Comparison of ENCODE assay signal across 9 cellular contexts in the genomic region with DNA sequence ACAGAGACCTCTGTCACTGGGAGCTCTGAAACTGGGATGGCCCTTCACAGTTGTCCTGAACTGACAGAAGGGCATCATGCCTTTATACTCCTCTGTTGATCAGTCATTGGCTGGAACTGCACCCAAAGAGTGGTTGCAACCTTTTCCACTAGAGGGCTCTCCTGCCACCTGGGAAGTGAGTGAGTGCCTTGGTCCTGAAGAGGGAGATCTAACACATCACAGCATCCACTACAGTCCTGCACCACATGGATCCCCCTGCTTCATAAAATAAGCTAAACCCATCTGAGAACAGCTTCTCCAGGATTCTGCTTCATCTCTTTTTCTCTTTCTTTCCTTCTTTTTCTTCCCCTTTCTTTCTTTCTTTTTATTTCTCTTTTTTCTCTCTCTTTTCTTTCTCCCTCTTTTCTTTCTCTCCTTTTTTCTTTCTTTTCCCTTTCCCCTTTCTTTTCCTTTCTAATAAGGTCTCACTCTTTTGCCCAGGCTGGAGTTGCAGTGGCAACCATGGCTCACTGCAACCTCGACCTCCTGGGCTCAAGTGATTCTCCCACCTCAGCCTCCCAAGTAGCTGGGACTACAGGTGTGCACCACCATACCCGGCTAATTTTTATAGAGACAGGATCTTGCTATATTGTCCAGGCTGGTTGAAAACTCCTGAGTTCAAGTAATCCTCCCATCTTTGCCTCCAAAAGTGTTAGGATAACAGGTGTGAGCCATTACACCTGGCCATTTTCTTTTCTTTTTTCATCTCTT. TPM values are rescaled to one million over a fixed set of nuclear protein-coding genes. Genes with fewer than 3 reads are reported as not detected.
A peak's percentile ranks its signal among the peaks of the same experiment; 100 is the strongest.
DNase-seq lines count a peak whose midpoint lies in the region; ATAC-seq and TF ChIP-seq lines count a peak whose summit lies in the region.
"Had no signal": no experiment of that assay in that cellular context is flagged by ENCODE, and none has a peak within 500 bp of the region (broad histone marks: within the 10 kb centered on the region; RNA-seq: fewer than 3 reads in every experiment).

No MANE protein-coding gene starts in this region.

- POLR2A ChIA-PET in CD4-positive, alpha-beta memory T cell (lab: Charles Lee; ENCODE audit: partially characterized antibody): no interaction called here

- peak; percentile 46 to 61 (median 52) for DNase-seq in CD4-positive, alpha-beta memory T cell
- DNase-seq in GM19240 (ENCODE audit: insufficient read length, low spot score) (peak; percentile 67), NOMO-1 treated with dmso at 0.1 percent for 144 hours (lab: John Stamatoyannopoulos, UW; ENCODE audit: unreplicated experiment) (peak; percentile 42), esophagus muscularis mucosa (ENCODE audit: extremely low spot score) (no peak), osteoblast (ENCODE audit: insufficient read length, low spot score, missing footprints) (no peak), type B pancreatic cell (ENCODE audit: extremely low spot score, unreplicated experiment) (peak; percentile 68)
- DNase-seq in activated CD8-positive, alpha-beta memory T cell treated with anti-CD3 and anti-CD28 coated beads, Interleukin-2, amount 10 ng/mL, durations not matched to agents 7 days and 5 days: peak; percentile 75

- no peaks in the 10 kb centered on the region for H3K9me3 ChIP-seq in CD4-positive, alpha-beta memory T cell (ENCODE audit: control insufficient read depth in 1 of 2, low read length in 2 of 2)
- H3K9me3 ChIP-seq in esophagus muscularis mucosa (no peaks in the 10 kb centered on the region), osteoblast (ENCODE audit: low read depth, low read length) (no peaks in the 10 kb centered on the region)

- H3K4me1 Mint-ChIP-seq in CD4-positive, alpha-beta memory T cell: no peaks in the 10 kb centered on the region
- H3K4me1 Mint-ChIP-seq in activated CD8-positive, alpha-beta memory T cell treated with anti-CD3 and anti-CD28 coated beads, Interleukin-2, amount 10 ng/mL, durations not matched to agents 7 days and 5 days: no peaks in the 10 kb centered on the region
- no peaks in the 10 kb centered on the region for H3K4me1 Mint-ChIP-seq in type B pancreatic cell (ENCODE audit: unreplicated experiment)

- no peaks in the 10 kb centered on the region for H3K4me1 ChIP-seq in CD4-positive, alpha-beta memory T cell (ENCODE audit: insufficient read depth, low read length)
- peaks cover 0 to 3% (median 0%) of the 10 kb centered on the region in 4 donors for H3K4me1 ChIP-seq in esophagus muscularis mucosa
- H3K4me1 ChIP-seq in osteoblast (ENCODE audit: insufficient read depth, low read length): peaks cover 17% of the 10 kb centered on the region

- H3K36me3 ChIP-seq in CD4-positive, alpha-beta memory T cell (ENCODE audit: insufficient read depth, low read length): no peaks in the 10 kb centered on the region
- no peaks in the 10 kb centered on the region for H3K36me3 ChIP-seq in esophagus muscularis mucosa
- H3K36me3 ChIP-seq in osteoblast (ENCODE audit: insufficient read depth, low read length): no peaks in the 10 kb centered on the region

- peak; percentile 31 to 77 (median 36) for TF ChIP-seq CTCF in esophagus muscularis mucosa (IDR thresholded peaks at IDR 0.05)
- TF ChIP-seq CTCF in osteoblast (IDR thresholded peaks at IDR 0.05; ENCODE audit: extremely low read depth, low read depth, low read length): peak; percentile 89
- TF ChIP-seq CTCF in type B pancreatic cell (conservative IDR thresholded peaks at IDR 0.05): peak; percentile 73

- TF ChIP-seq EP300 in esophagus muscularis mucosa (IDR thresholded peaks at IDR 0.05): no peak

- H3K27ac Mint-ChIP-seq in CD4-positive, alpha-beta memory T cell: no peak overlapping the region
- no peak overlapping the region for H3K27ac Mint-ChIP-seq in activated CD8-positive, alpha-beta memory T cell treated with anti-CD3 and anti-CD28 coated beads, Interleukin-2, amount 10 ng/mL, durations not matched to agents 7 days and 5 days
- no peak overlapping the region for H3K27ac Mint-ChIP-seq in type B pancreatic cell

- H3K79me2 ChIP-seq in osteoblast (ENCODE audit: insufficient read depth, low read length): no peaks in the 10 kb centered on the region

- WGBS in esophagus muscularis mucosa: 93% methylated on average over 2 of the region's 2 CpGs

- H3K27me3 Mint-ChIP-seq in CD4-positive, alpha-beta memory T cell: peaks cover 1 to 9% of the 10 kb centered on the region in 2 donors
- peaks cover 19% of the 10 kb centered on the region for H3K27me3 Mint-ChIP-seq in activated CD8-positive, alpha-beta memory T cell treated with anti-CD3 and anti-CD28 coated beads, Interleukin-2, amount 10 ng/mL, durations not matched to agents 7 days and 5 days
- H3K27me3 Mint-ChIP-seq in type B pancreatic cell: no peaks in the 10 kb centered on the region

- H3K9me3 Mint-ChIP-seq in CD4-positive, alpha-beta memory T cell: no peaks in the 10 kb centered on the region
- no peaks in the 10 kb centered on the region for H3K9me3 Mint-ChIP-seq in activated CD8-positive, alpha-beta memory T cell treated with anti-CD3 and anti-CD28 coated beads, Interleukin-2, amount 10 ng/mL, durations not matched to agents 7 days and 5 days (ENCODE audit: low read depth)
- no peaks in the 10 kb centered on the region for H3K9me3 Mint-ChIP-seq in type B pancreatic cell

- H3K4me2 ChIP-seq in osteoblast (ENCODE audit: insufficient read depth, low read length): no peak overlapping the region

- no peak overlapping the region for H3K4me3 Mint-ChIP-seq in CD4-positive, alpha-beta memory T cell
- no peak overlapping the region for H3K4me3 Mint-ChIP-seq in activated CD8-positive, alpha-beta memory T cell treated with anti-CD3 and anti-CD28 coated beads, Interleukin-2, amount 10 ng/mL, durations not matched to agents 7 days and 5 days
- no peak overlapping the region for H3K4me3 Mint-ChIP-seq in type B pancreatic cell

- no peaks in the 10 kb centered on the region for H3K36me3 Mint-ChIP-seq in CD4-positive, alpha-beta memory T cell
- no peaks in the 10 kb centered on the region for H3K36me3 Mint-ChIP-seq in activated CD8-positive, alpha-beta memory T cell treated with anti-CD3 and anti-CD28 coated beads, Interleukin-2, amount 10 ng/mL, durations not matched to agents 7 days and 5 days
- no peaks in the 10 kb centered on the region for H3K36me3 Mint-ChIP-seq in type B pancreatic cell

- no peak for TF ChIP-seq POLR2A in esophagus muscularis mucosa (IDR thresholded peaks at IDR 0.05; ENCODE audit: low read depth)

- H3K27ac ChIP-seq in CD4-positive, alpha-beta memory T cell (ENCODE audit: low read depth, low read length): no peak overlapping the region
- no peak overlapping the region for H3K27ac ChIP-seq in esophagus muscularis mucosa (replicated peaks in 1 of 4)
- no peak overlapping the region for H3K27ac ChIP-seq in osteoblast (ENCODE audit: low read depth, low read length)

- no peak overlapping the region for H2AFZ ChIP-seq in osteoblast (ENCODE audit: low read length)

- intact Hi-C loops in CD4-positive, alpha-beta memory T cell (cut with micrococcal nuclease): loop anchor here (1.0 to 2.0 kb wide), 4 partner anchors 14 to 186 kb away; a partner anchor contains a TSS
- intact Hi-C loops in esophagus muscularis mucosa (cut with DNase I): loop anchor here (5.0 kb wide), 1 partner anchor 136 kb away; a partner anchor contains a TSS

- H3K27me3 ChIP-seq in CD4-positive, alpha-beta memory T cell (ENCODE audit: insufficient read depth, low read length): no peaks in the 10 kb centered on the region
- H3K27me3 ChIP-seq in esophagus muscularis mucosa (no peaks in the 10 kb centered on the region), osteoblast (ENCODE audit: insufficient read depth, low read length) (peaks cover 12% of the 10 kb centered on the region)

- peak; percentile 94 for ATAC-seq in HG03521 (IDR thresholded peaks at IDR 0.05; ENCODE audit: unreplicated experiment)
- ATAC-seq in activated CD8-positive, alpha-beta memory T cell treated with anti-CD3 and anti-CD28 coated beads, Interleukin-2, amount 10 ng/mL, durations not matched to agents 7 days and 5 days: peak; percentile 96

- no peaks in the 10 kb centered on the region for H4K20me1 ChIP-seq in osteoblast (ENCODE audit: insufficient read depth, low read length)

- CTCF ChIA-PET in CD4-positive, alpha-beta memory T cell (lab: Charles Lee; ENCODE audit: partially characterized antibody): interaction anchor here (0.7 to 2.2 kb wide), 12 partner anchors 8 to 185 kb away, joined by 3 to 11 read pairs (median 5); no protein-coding TSS in a partner anchor
- CTCF ChIA-PET in activated CD8-positive, alpha-beta memory T cell treated with anti-CD3 and anti-CD28 coated beads, Interleukin-2, amount 10 ng/mL, durations not matched to agents 7 days and 5 days (lab: Charles Lee): interaction anchor here (0.9 to 3.0 kb wide), 5 partner anchors 11 to 184 kb away, joined by 3 to 27 read pairs (median 9); no protein-coding TSS in a partner anchor

- H3K4me3 ChIP-seq in CD4-positive, alpha-beta memory T cell (ENCODE audit: low read length in 2 of 2): no peak overlapping the region
- H3K4me3 ChIP-seq in esophagus muscularis mucosa (no peak overlapping the region), osteoblast (ENCODE audit: insufficient read depth, low read length) (no peak overlapping the region)

RNA-seq across cellular contexts. Expression of a gene that starts 42.8 kb away (rescaled TPM):
- total RNA-seq in CD4-positive, alpha-beta memory T cell: 100 to 1,000 TPM; 116 to 120 TPM
- 10 to 100 TPM; 54.1 to 74.0 TPM for polyA plus RNA-seq in CD4-positive, alpha-beta memory T cell
- total RNA-seq in activated CD8-positive, alpha-beta memory T cell treated with anti-CD3 and anti-CD28 coated beads, Interleukin-2, amount 10 ng/mL, durations not matched to agents 7 days and 5 days: 10 to 100 TPM; 92.4 to 96.8 TPM
- total RNA-seq in esophagus muscularis mucosa (100 to 1,000 TPM; 113 to 153 (median 116) TPM), osteoblast (107 and 118 TPM in 2 replicates), type B pancreatic cell (ENCODE audit: low replicate concordance) (81.6 and 92.1 TPM in 2 replicates)

RNA-seq across cellular contexts. Expression of a gene that starts 52.4 kb away (rescaled TPM):
- total RNA-seq in CD4-positive, alpha-beta memory T cell: not detected
- polyA plus RNA-seq in CD4-positive, alpha-beta memory T cell: not detected
- not detected for total RNA-seq in activated CD8-positive, alpha-beta memory T cell treated with anti-CD3 and anti-CD28 coated beads, Interleukin-2, amount 10 ng/mL, durations not matched to agents 7 days and 5 days
- total RNA-seq in esophagus muscularis mucosa (not detected), osteoblast (not detected in 2 replicates), type B pancreatic cell (ENCODE audit: low replicate concordance) (16.3 and 51.3 TPM in 2 replicates)
- total RNA-seq: T-helper 2 cell treated with Interferon-gamma antibody and Interleukin-4, amounts not matched to agents 100 ng/mL and 5 ng/mL, for 36 hours had no signal

Comparison
In these comparisons a context has a peak if more than half of its experiments do, and no peak if none do; other contexts are left out.
1. DNase-seq: peak in CD4-positive, alpha-beta memory T cell (5 of 5), GM19240 (single experiment), NOMO-1 treated with dmso at 0.1 percent for 144 hours (single experiment), activated CD8-positive, alpha-beta memory T cell treated with anti-CD3 and anti-CD28 coated beads, Interleukin-2, amount 10 ng/mL, durations not matched to agents 7 days and 5 days (single experiment) and type B pancreatic cell (single experiment); none in esophagus muscularis mucosa (single experiment) and osteoblast (single experiment).
2. CTCF ChIP-seq: peak in every context shown above with its lines; median percentile 89 in osteoblast; 73 in type B pancreatic cell; 36 in esophagus muscularis mucosa.
3. RNA of a gene that starts 52.4 kb away (total RNA-seq): 16.3 to 51.3 TPM in type B pancreatic cell; not detected in CD4-positive, alpha-beta memory T cell, not detected in activated CD8-positive, alpha-beta memory T cell treated with anti-CD3 and anti-CD28 coated beads, Interleukin-2, amount 10 ng/mL, durations not matched to agents 7 days and 5 days, not detected in esophagus muscularis mucosa and not detected in osteoblast; every median in the first group is over 10 times any median in the second.